In genomic region chr1:157437301-157437700, GRCh38 we compare ENCODE assay signal across 18 cellular contexts.
"Had no signal": no experiment of that assay in that cellular context is flagged by ENCODE, and none has a peak within 500 bp of the region (broad histone marks: within the 10 kb centered on the region; RNA-seq: fewer than 3 reads in every experiment).

No MANE protein-coding gene starts in this region.

- H3K27ac ChIP-seq: ascending aorta, cardiac muscle cell, gastrocnemius medialis, heart right ventricle, ovary, testis, vagina had no signal

- H3K36me3 ChIP-seq: ascending aorta, cardiac muscle cell, gastrocnemius medialis, heart right ventricle, ovary, vagina had no signal

- H3K27me3 ChIP-seq: ascending aorta, cardiac muscle cell, gastrocnemius medialis, ovary, testis, vagina had no signal

- H3K4me3 ChIP-seq: ascending aorta, cardiac muscle cell, gastrocnemius medialis, heart right ventricle, ovary, testis, vagina had no signal

- H3K4me1 ChIP-seq: ascending aorta, gastrocnemius medialis, heart right ventricle, testis, vagina had no signal

- DNase-seq: activated CD4-positive, alpha-beta T cell treated with anti-CD3 and anti-CD28 coated beads for 4 hours; activated CD8-positive, alpha-beta memory T cell treated with anti-CD3 and anti-CD28 coated beads, Interleukin-2, amount 50 U/mL, for 48 hours; activated CD8-positive, alpha-beta T cell treated with anti-CD3 and anti-CD28 coated beads, Interleukin-2, amount 10 ng/mL, durations not matched to agents 7 days and 5 days; activated naive CD4-positive, alpha-beta T cell treated with Interleukin-2 at 50 U/mL for 16 hours; activated naive CD8-positive, alpha-beta T cell treated with anti-CD3 and anti-CD28 coated beads, Interleukin-2, amount 50 U/mL, for 24 hours; effector CD8-positive, alpha-beta T cell; gastrocnemius medialis; heart right ventricle; islet precursor cell; left ventricle myocardium superior; ovary; stimulated activated CD4-positive, alpha-beta T cell treated with anti-CD3 and anti-CD28 coated beads, Interleukin-4, amount 100 ng/mL, for 1 hour; stimulated activated CD8-positive, alpha-beta memory T cell treated with anti-CD3 and anti-CD28 coated beads, Interleukin-4, amount 100 ng/mL, for 48 hours; stimulated activated naive CD8-positive, alpha-beta T cell treated with anti-CD3 and anti-CD28 coated beads, Interleukin-15, amount 100 ng/mL, for 72 hours; testis had no signal

- H3K9me3 ChIP-seq: ascending aorta, gastrocnemius medialis, heart right ventricle, ovary, testis, vagina had no signal
